Comparison of ENCODE assay signal across 8 cellular contexts in the genomic region with DNA sequence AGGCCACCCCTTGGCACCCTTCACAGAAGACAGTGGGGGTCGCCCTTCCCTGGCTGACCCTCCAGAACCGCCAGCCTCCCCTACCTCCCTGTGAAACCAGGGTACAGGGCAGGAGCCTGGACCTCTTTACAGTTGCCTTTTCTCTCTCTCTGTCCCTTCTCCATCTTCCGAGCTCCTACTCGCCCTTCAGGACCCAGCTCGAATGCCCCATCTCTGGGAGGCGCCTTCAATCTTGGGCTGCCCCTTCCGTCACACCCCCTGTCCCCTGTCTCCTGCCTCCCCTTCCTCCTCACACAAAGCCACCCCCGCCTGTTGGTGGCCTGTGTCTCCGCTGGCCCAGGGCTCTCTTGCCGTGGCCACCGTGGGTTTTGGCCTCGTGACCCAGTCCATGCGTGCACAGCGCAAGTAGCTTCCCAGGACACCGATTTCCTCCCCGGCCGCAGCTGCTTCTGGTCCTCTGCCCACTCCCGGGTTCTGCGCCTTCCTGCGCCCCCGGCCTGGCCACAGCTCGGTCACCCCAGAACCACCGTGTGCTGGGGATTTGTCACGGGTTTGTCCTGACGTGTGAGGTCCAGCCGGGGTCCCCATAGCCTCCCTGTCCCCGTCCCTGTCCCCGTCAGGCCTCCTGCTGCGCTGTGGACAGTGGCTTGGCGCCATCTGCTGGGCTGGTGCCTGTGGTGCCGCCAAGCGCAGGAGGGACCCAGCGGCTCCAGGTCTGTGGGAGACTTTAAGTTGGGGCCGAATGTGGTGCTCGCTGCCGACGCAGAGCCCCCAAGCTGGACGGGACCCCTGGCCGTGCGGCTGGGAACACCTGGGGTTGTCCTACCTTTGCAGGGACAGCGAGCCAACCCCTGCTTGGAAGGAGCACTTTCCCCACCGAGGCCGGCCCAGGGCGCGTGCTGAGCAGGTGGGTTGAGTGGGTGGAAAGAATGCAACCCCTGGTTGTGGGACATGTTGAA. TPM values are rescaled to one million over a fixed set of nuclear protein-coding genes. Genes with fewer than 3 reads are reported as not detected.
A peak's percentile ranks its signal among the peaks of the same experiment; 100 is the strongest.
DNase-seq lines count a peak whose midpoint lies in the region; ATAC-seq and TF ChIP-seq lines count a peak whose summit lies in the region.

No MANE protein-coding gene starts in this region.

- peaks cover 6 to 32% (median 25%) of the 10 kb centered on the region in 9 donors for H3K4me1 ChIP-seq in heart right ventricle

- peak; percentile 96 to 100 (median 99) for TF ChIP-seq CTCF in heart right ventricle (IDR thresholded peaks at IDR 0.05)

- peaks cover 0 to 26% (median 0%) of the 10 kb centered on the region in 7 donors for H3K27me3 ChIP-seq in heart right ventricle

- no peak overlapping the region for H3K27ac ChIP-seq in heart right ventricle

- H3K36me3 ChIP-seq in heart right ventricle = no peaks in the 10 kb centered on the region

- intact Hi-C loops in heart right ventricle (cut with DNase I) = loop anchor here (1.0 to 10.0 kb wide), 14 partner anchors 35 to 520 kb away; a partner anchor contains a TSS

- peak; percentile 48 for DNase-seq in COR-L47 (lab: John Stamatoyannopoulos, UW)
- DNase-seq in HuH-7 (ENCODE audit: low spot score) = peak; percentile 94
- peak; percentile 65 for DNase-seq in T follicular helper cell (ENCODE audit: low read depth)
- DNase-seq in activated naive CD8-positive, alpha-beta T cell treated with anti-CD3 and anti-CD28 coated beads, Interleukin-2, amount 50 U/mL, for 16 hours (ENCODE audit: low read depth, low spot score) = peak; percentile 60
- DNase-seq in heart right ventricle = peak; percentile 70 to 85
- peak; percentile 69 for DNase-seq in putamen (ENCODE audit: low spot score)
- no peak for DNase-seq in NCI-H2029 (lab: John Stamatoyannopoulos, UW)

- no peaks in the 10 kb centered on the region for H3K9me3 ChIP-seq in heart right ventricle

- ATAC-seq in heart right ventricle = peak in 7 of 8 donors; percentile 22 to 69 (median 51)
- no peak for ATAC-seq in HG02938 (IDR thresholded peaks at IDR 0.05; ENCODE audit: unreplicated experiment)

- 25 to 29% methylated on average over 45 of the region's 45 CpGs for WGBS in heart right ventricle, 2 donors

- peak overlapping the region in 7 of 10 donors; percentile 16 to 42 (median 28) for H3K4me3 ChIP-seq in heart right ventricle

RNA-seq across cellular contexts. Expression of a gene that starts 4.0 kb away (rescaled TPM):
- 10 to 100 TPM; 12.7 to 24.3 (median 15.4) TPM for total RNA-seq in heart right ventricle
- polyA plus RNA-seq in heart right ventricle = 10 to 100 TPM in 1 of 2 donors, 1 to 10 TPM in 1; 9.7 to 26.4 TPM

RNA-seq across cellular contexts. Expression of a gene that starts 27.6 kb away (rescaled TPM):
- total RNA-seq in heart right ventricle = 10 to 100 TPM; 32.0 to 55.1 (median 41.1) TPM
- polyA plus RNA-seq in heart right ventricle = 10 to 100 TPM; 15.6 to 16.5 TPM
